Comparison of ENCODE assay signal across 18 cellular contexts in the genomic region with DNA sequence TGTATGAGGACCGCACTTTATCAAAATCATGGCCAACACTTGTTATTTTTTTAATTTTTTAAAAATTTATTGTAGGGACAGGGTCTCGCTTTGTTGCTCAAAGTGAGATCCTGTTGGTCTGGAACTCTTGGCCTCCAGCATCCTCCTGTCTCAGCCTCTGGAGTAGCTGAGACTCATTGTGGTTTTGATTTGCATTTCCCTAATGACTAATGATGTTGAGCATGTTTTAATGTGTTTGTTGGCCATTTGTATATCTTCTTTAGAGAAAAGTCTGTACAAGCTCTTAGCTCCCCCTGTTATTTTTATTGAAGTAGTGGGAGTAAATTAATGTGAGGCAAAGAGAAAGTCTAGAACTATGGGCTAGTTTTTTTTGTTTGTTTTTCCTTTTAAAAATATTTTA. TPM values are rescaled to one million over a fixed set of nuclear protein-coding genes. Genes with fewer than 3 reads are reported as not detected.
DNase-seq lines count a peak whose midpoint lies in the region; ATAC-seq, FAIRE-seq and TF ChIP-seq lines count a peak whose summit lies in the region.
"Had no signal": no experiment of that assay in that cellular context is flagged by ENCODE, and none has a peak within 500 bp of the region (broad histone marks: within the 10 kb centered on the region; RNA-seq: fewer than 3 reads in every experiment).

No MANE protein-coding gene starts in this region.

- H3K4me2 ChIP-seq in Loucy (ENCODE audit: low read depth, low read length, poor library complexity, severe bottlenecking) (peak overlapping the region; percentile 82), GM12878 (ENCODE audit: control insufficient read depth, insufficient read depth) (peak overlapping the region; percentile 85; the same call in 1 of the 2 replicates)

- no peaks in the 10 kb centered on the region for H3K27me3 Mint-ChIP-seq in activated naive CD4-positive, alpha-beta T cell treated with anti-CD3 and anti-CD28 coated beads, Interleukin-2, amount 10 ng/mL, durations not matched to agents 7 days and 5 days
- no peaks in the 10 kb centered on the region for H3K27me3 Mint-ChIP-seq in progenitor cell of endocrine pancreas

- H4K20me1 ChIP-seq in Loucy (ENCODE audit: insufficient read depth, low read length, poor library complexity, severe bottlenecking) (peaks cover 33% of the 10 kb centered on the region), GM12878 (ENCODE audit: control insufficient read depth, insufficient read depth) (no peaks in the 10 kb centered on the region)

- H3K79me2 ChIP-seq in Loucy (ENCODE audit: insufficient read depth, low read length) = peaks cover 34% of the 10 kb centered on the region
- peaks cover 45% of the 10 kb centered on the region for H3K79me2 ChIP-seq in GM12878 (ENCODE audit: control insufficient read depth, insufficient read depth, low read length)

- in situ Hi-C loops in GM12878 (cut with MboI) = no loop called here

- H3K4me1 ChIP-seq in Loucy (ENCODE audit: insufficient read depth, low read length, poor library complexity, severe bottlenecking) = peaks cover 38% of the 10 kb centered on the region
- H3K4me1 ChIP-seq in GM12878 (ENCODE audit: control insufficient read depth, insufficient read depth, low read length) = peaks cover 5% of the 10 kb centered on the region

- H3K9me3 Mint-ChIP-seq in activated naive CD4-positive, alpha-beta T cell treated with anti-CD3 and anti-CD28 coated beads, Interleukin-2, amount 10 ng/mL, durations not matched to agents 7 days and 5 days = no peaks in the 10 kb centered on the region
- H3K9me3 Mint-ChIP-seq in progenitor cell of endocrine pancreas (ENCODE audit: low read depth) = no peaks in the 10 kb centered on the region

- H3K4me3 ChIP-seq in Loucy (ENCODE audit: low read length, poor library complexity, severe bottlenecking) = no peak overlapping the region
- no peak overlapping the region for H3K4me3 ChIP-seq in GM12878
- H3K4me3 ChIP-seq: gastroesophageal sphincter, mucosa of descending colon had no signal

- POLR2A ChIA-PET in GM12878 (lab: Charles Lee) = interaction anchor here (0.7 kb wide), 1 partner anchor 333 kb away, joined by 3 read pairs; the partner anchor contains the start of gene RRAGA

- H3K9me3 ChIP-seq in Loucy (ENCODE audit: insufficient read depth, low read depth, low read length) = no peaks in the 10 kb centered on the region
- no peaks in the 10 kb centered on the region for H3K9me3 ChIP-seq in GM12878 (replicated peaks; ENCODE audit: control insufficient read depth, insufficient read depth, low read length)
- H3K9me3 ChIP-seq: gastroesophageal sphincter, mucosa of descending colon, Peyer's patch, sigmoid colon had no signal

- TF ChIP-seq CTCF in Loucy (conservative IDR thresholded peaks at IDR 0.05; ENCODE audit: low read length) (no peak), GM12878 (IDR thresholded peaks at IDR 0.05 in 2 of 3, conservative IDR thresholded peaks at IDR 0.05 in 1 of 3; ENCODE audit: control insufficient read depth in 2 of 3, extremely low read depth in 1 of 3, insufficient read depth in 1 of 3, low read depth in 3 of 3, low read length in 3 of 3) (no peak), progenitor cell of endocrine pancreas (IDR thresholded peaks at IDR 0.05; ENCODE audit: unreplicated experiment) (no peak), omental fat pad (IDR thresholded peaks at IDR 0.05) (no peak)

- TF ChIP-seq POLR2A in GM12878 (IDR thresholded peaks at IDR 0.05; ENCODE audit: low read depth, low read length) = no peak

- peaks cover 35% of the 10 kb centered on the region for H3K36me3 Mint-ChIP-seq in activated naive CD4-positive, alpha-beta T cell treated with anti-CD3 and anti-CD28 coated beads, Interleukin-2, amount 10 ng/mL, durations not matched to agents 7 days and 5 days
- H3K36me3 Mint-ChIP-seq in progenitor cell of endocrine pancreas (ENCODE audit: insufficient read depth) = peaks cover 22% of the 10 kb centered on the region

- H3K36me3 ChIP-seq in Loucy (ENCODE audit: insufficient read depth, low read length) (peaks cover 28% of the 10 kb centered on the region), GM12878 (ENCODE audit: control insufficient read depth in 2 of 2, insufficient read depth in 2 of 2, low read length in 1 of 2) (peaks cover 1 to 14% of the 10 kb centered on the region in 2 experiments)

- TF ChIP-seq EP300 in GM12878 (IDR thresholded peaks at IDR 0.05; ENCODE audit: borderline replicate concordance in 1 of 2, control insufficient read depth in 1 of 2, low read depth in 2 of 2, low read length in 2 of 2) = no peak

- TF ChIP-seq RAD21 in GM12878 (IDR thresholded peaks at IDR 0.05; ENCODE audit: insufficient read depth, low read depth, low read length) = no peak

- H3K9me2 ChIP-seq in Loucy (replicated peaks; ENCODE audit: low read depth, low read length) = no peaks in the 10 kb centered on the region

- H3F3A ChIP-seq in Loucy (ENCODE audit: low read depth) = no peaks in the 10 kb centered on the region

- ATAC-seq in GM12878 = no peak
- ATAC-seq in omental fat pad (ENCODE audit: low FRiP score) = no peak
- no peak for ATAC-seq in HG02571 (IDR thresholded peaks at IDR 0.05; ENCODE audit: unreplicated experiment)
- ATAC-seq: gastroesophageal sphincter, mucosa of descending colon had no signal

- H3K27ac ChIP-seq in GM12878 (ENCODE audit: control insufficient read depth, insufficient read depth) = no peak overlapping the region
- H3K27ac ChIP-seq: Peyer's patch, sigmoid colon, WERI-Rb-1 had no signal

- no peak for FAIRE-seq in GM12878 (lab: Jason Lieb, UNC)

- H3K27me3 ChIP-seq in Loucy (ENCODE audit: insufficient read depth, low read length, poor library complexity, severe bottlenecking) (peaks cover 8% of the 10 kb centered on the region), GM12878 (replicated peaks in 1 of 2; ENCODE audit: control insufficient read depth in 2 of 2, insufficient read depth in 2 of 2, low read length in 1 of 2) (no peaks in the 10 kb centered on the region)
- H3K27me3 ChIP-seq: gastroesophageal sphincter, Peyer's patch, sigmoid colon had no signal

- SMC1A ChIA-PET in GM12878 (lab: Charles Lee; ENCODE audit: uncharacterized antibody, unreplicated experiment) = no interaction called here

- no peak for DNase-seq in activated naive CD4-positive, alpha-beta T cell treated with anti-CD3 and anti-CD28 coated beads, Interleukin-2, amount 10 ng/mL, durations not matched to agents 7 days and 5 days
- DNase-seq in activated naive CD4-positive, alpha-beta T cell (lab: John Stamatoyannopoulos, UW) = no peak
- DNase-seq in GM12878 (ENCODE audit: low read depth, low spot score) = no peak
- DNase-seq in progenitor cell of endocrine pancreas (ENCODE audit: low spot score, unreplicated experiment) = no peak
- no peak for DNase-seq in omental fat pad (ENCODE audit: low spot score)
- no peak for DNase-seq in AG20443 (ENCODE audit: low spot score)
- DNase-seq: activated gamma-delta T cell, mucosa of descending colon, MV-4-11, NCI-H2029, NCI-H510A treated with DMSO at 0.1 percent for 48 hours, Peyer's patch, sigmoid colon, SW 1271, WERI-Rb-1 had no signal

- H2AFZ ChIP-seq in Loucy (ENCODE audit: low read length) = no peak overlapping the region
- no peak overlapping the region for H2AFZ ChIP-seq in GM12878 (ENCODE audit: control insufficient read depth, low read depth, low read length)

- RAD21 ChIA-PET in GM12878 (lab: Charles Lee; ENCODE audit: unreplicated experiment) = interaction anchor here (0.9 to 1.1 kb wide), 2 partner anchors 70 to 76 kb away, joined by 3 read pairs; no protein-coding TSS in a partner anchor

- H3K4me3 Mint-ChIP-seq in activated naive CD4-positive, alpha-beta T cell treated with anti-CD3 and anti-CD28 coated beads, Interleukin-2, amount 10 ng/mL, durations not matched to agents 7 days and 5 days = peak overlapping the region; percentile 13
- H3K4me3 Mint-ChIP-seq in progenitor cell of endocrine pancreas (ENCODE audit: low read depth) = peak overlapping the region; percentile 100

- no TSS peak for BruUV-seq in GM12878 (replicated peaks; lab: Mats Ljungman, UMichigan)

- H3K4me1 Mint-ChIP-seq in activated naive CD4-positive, alpha-beta T cell treated with anti-CD3 and anti-CD28 coated beads, Interleukin-2, amount 10 ng/mL, durations not matched to agents 7 days and 5 days = peaks cover 40% of the 10 kb centered on the region
- H3K4me1 Mint-ChIP-seq in progenitor cell of endocrine pancreas (ENCODE audit: low read depth) = peaks cover 22% of the 10 kb centered on the region

- 50% methylated on average over 2 of the region's 2 CpGs for WGBS in GM12878 (ENCODE audit: insufficient coverage, insufficient replicate concordance, low lambda C conversion rate, missing lambda C conversion rate)

- H3K27ac Mint-ChIP-seq in activated naive CD4-positive, alpha-beta T cell treated with anti-CD3 and anti-CD28 coated beads, Interleukin-2, amount 10 ng/mL, durations not matched to agents 7 days and 5 days = no peak overlapping the region
- H3K27ac Mint-ChIP-seq in progenitor cell of endocrine pancreas = no peak overlapping the region

- CTCF ChIA-PET in activated naive CD4-positive, alpha-beta T cell treated with anti-CD3 and anti-CD28 coated beads, Interleukin-2, amount 10 ng/mL, durations not matched to agents 7 days and 5 days (lab: Charles Lee) = no interaction called here
- CTCF ChIA-PET in GM12878 (lab: Yijun Ruan, JAX) = interaction anchor here (1.0 to 1.2 kb wide), 2 partner anchors 9 to 73 kb away, joined by 3 to 4 read pairs; no protein-coding TSS in a partner anchor

- intact Hi-C loops in GM12878 (cut with micrococcal nuclease; ENCODE audit: unreplicated experiment) = loop anchor here (2.0 to 5.0 kb wide), 2 partner anchors 75 to 334 kb away; partner anchors contain the start of gene RRAGA

- no peak overlapping the region for H3K9ac ChIP-seq in Loucy (ENCODE audit: low read depth, low read length, poor library complexity, severe bottlenecking)
- no peak overlapping the region for H3K9ac ChIP-seq in GM12878 (ENCODE audit: control insufficient read depth, insufficient read depth, low read length)

RNA-seq across cellular contexts. Expression of gene RPS6, which starts 1.6 kb away (rescaled TPM):
- total RNA-seq in GM12878 (2013; cell fraction: nucleolus; rRNA removed) = 490 and 506 TPM in 2 replicates
- total RNA-seq in GM12878 (2014; rRNA removed) = 3,197 and 3,577 TPM in 2 replicates
- 3,329 and 3,354 TPM in 2 replicates for total RNA-seq in GM12878 (2014; rRNA removed; fragmentation: Illumina TruSeq; extraction: Trizol)
- 3,715 and 3,807 TPM in 2 replicates for total RNA-seq in GM12878 (2021)
- 2,549 TPM for polyA plus RNA-seq in GM12878 (2011; ENCODE audit: low read depth)
- 3,325 and 4,870 TPM in 2 replicates for polyA plus RNA-seq in GM12878 (2011; rRNA removed)
- 1,951 and 1,979 TPM in 2 replicates for polyA plus RNA-seq in GM12878 (2011; cell fraction: cytosol; rRNA removed)
- polyA plus RNA-seq in GM12878 (2011; cell fraction: nucleus; rRNA removed) = 758 and 1,020 TPM in 2 replicates
- 3,764 and 4,705 TPM in 2 replicates for polyA plus RNA-seq in GM12878 (2012)
- polyA plus RNA-seq in GM12878 (2014; fragmentation: Illumina TruSeq; extraction: Trizol) = 4,298 and 5,036 TPM in 2 replicates
- 1,000 to 10,000 TPM; 6,611 to 6,951 TPM for polyA plus RNA-seq in GM12878 (2014; fragmentation: Nextera tagmentation; extraction: Ambion mirVana)
- 3,277 and 3,737 TPM in 2 replicates for polyA plus RNA-seq in GM12878 (2014; rRNA removed)
- 1,000 to 10,000 TPM; 2,159 to 2,239 TPM for polyA plus RNA-seq in GM12878 (2016; fragmentation: Nextera tagmentation; extraction: Ambion mirVana)
- polyA minus RNA-seq in GM12878 (2011; rRNA and poly(A)+ RNA removed) = 1,308 and 1,402 TPM in 2 replicates
- polyA minus RNA-seq in GM12878 (2011; cell fraction: cytosol; rRNA and poly(A)+ RNA removed) = 282 and 356 TPM in 2 replicates
- 205 and 290 TPM in 2 replicates for polyA minus RNA-seq in GM12878 (2011; cell fraction: nucleus; rRNA and poly(A)+ RNA removed)
- total RNA-seq in progenitor cell of endocrine pancreas = 2,142 and 2,210 TPM in 2 replicates
- total RNA-seq in omental fat pad = 1,000 to 10,000 TPM; 1,226 to 1,596 (median 1,494) TPM

RNA-seq across cellular contexts. Expression of gene ACER2, which starts 27.2 kb away (rescaled TPM):
- 8.0 and 10.1 TPM in 2 replicates for total RNA-seq in GM12878 (2013; cell fraction: nucleolus; rRNA removed)
- 2.7 and 3.4 TPM in 2 replicates for total RNA-seq in GM12878 (2014; rRNA removed)
- 2.4 and 2.9 TPM in 2 replicates for total RNA-seq in GM12878 (2014; rRNA removed; fragmentation: Illumina TruSeq; extraction: Trizol)
- total RNA-seq in GM12878 (2021) = 2.3 and 3.1 TPM in 2 replicates
- polyA plus RNA-seq in GM12878 (2011; ENCODE audit: low read depth) = 1.1 TPM
- polyA plus RNA-seq in GM12878 (2011; rRNA removed) = 3.1 and 3.3 TPM in 2 replicates
- 2.9 and 3.0 TPM in 2 replicates for polyA plus RNA-seq in GM12878 (2011; cell fraction: cytosol; rRNA removed)
- polyA plus RNA-seq in GM12878 (2011; cell fraction: nucleus; rRNA removed) = 2.1 and 2.4 TPM in 2 replicates
- 1.1 and 1.5 TPM in 2 replicates for polyA plus RNA-seq in GM12878 (2012)
- polyA plus RNA-seq in GM12878 (2014; fragmentation: Illumina TruSeq; extraction: Trizol) = 2.5 and 3.8 TPM in 2 replicates
- polyA plus RNA-seq in GM12878 (2014; fragmentation: Nextera tagmentation; extraction: Ambion mirVana) = under 1 TPM; 0.07 to 0.08 TPM
- polyA plus RNA-seq in GM12878 (2014; rRNA removed) = 1.3 and 2.0 TPM in 2 replicates
- 1 to 10 TPM; 1.3 to 1.6 TPM for polyA plus RNA-seq in GM12878 (2016; fragmentation: Nextera tagmentation; extraction: Ambion mirVana)
- 11.0 and 11.5 TPM in 2 replicates for polyA minus RNA-seq in GM12878 (2011; rRNA and poly(A)+ RNA removed)
- 2.9 and 3.6 TPM in 2 replicates for polyA minus RNA-seq in GM12878 (2011; cell fraction: cytosol; rRNA and poly(A)+ RNA removed)
- 1.8 and 2.4 TPM in 2 replicates for polyA minus RNA-seq in GM12878 (2011; cell fraction: nucleus; rRNA and poly(A)+ RNA removed)
- 7.5 and 8.4 TPM in 2 replicates for total RNA-seq in progenitor cell of endocrine pancreas
- 10 to 100 TPM; 10.4 to 38.1 (median 20.9) TPM for total RNA-seq in omental fat pad
